8 cellular contexts compared by ENCODE assay signal in the genomic region with DNA sequence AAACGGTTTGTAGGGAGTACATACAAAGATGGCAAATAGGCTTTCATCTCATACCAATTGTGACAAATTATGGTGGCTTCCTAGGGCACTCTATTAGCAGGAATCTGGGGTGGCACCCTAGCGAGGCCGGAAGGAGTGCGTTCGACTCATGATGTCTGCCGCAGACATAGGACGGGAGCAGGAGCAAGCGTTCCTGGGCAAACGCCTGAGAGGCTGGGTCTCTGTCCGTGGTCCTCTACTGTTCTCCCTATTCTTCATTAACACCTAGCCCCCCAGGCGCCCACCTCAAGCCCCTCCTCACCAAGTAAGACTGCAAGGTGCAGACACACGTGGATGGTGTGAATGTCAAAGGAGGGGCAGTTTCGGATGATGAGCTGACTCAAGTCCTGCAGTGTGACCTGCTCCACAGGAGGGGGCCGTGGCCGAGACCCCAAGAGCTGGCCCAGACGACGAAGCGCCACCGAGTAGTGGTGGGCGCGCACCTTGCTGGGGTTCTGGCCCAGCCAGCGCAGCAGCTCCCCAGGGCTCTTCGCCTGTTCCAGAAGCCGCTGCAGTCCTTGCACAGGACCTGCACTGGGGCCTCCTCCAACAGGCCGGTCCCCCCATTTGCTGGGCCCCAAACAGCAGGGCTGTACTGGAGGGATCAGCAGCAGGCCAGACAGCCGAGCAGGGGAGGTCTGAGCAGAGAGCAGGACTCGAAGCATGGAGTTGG. TPM values are rescaled to one million over a fixed set of nuclear protein-coding genes. Genes with fewer than 3 reads are reported as not detected.
DNase-seq lines count a peak whose midpoint lies in the region; ATAC-seq and TF ChIP-seq lines count a peak whose summit lies in the region.

No MANE protein-coding gene starts in this region.

- intact Hi-C loops in activated T-helper 1 cell treated with anti-CD3 and anti-CD28 coated beads, Interleukin-12 subunit alpha, Interleukin-12 subunit beta, Interleukin-2, Interleukin-4 antibody, amounts not matched to agents 30 ng/mL and 10 ng/mL and 1 ng/mL, durations not matched to agents 14 hours and 24 hours and 36 hours (cut with micrococcal nuclease) = no loop called here
- intact Hi-C loops in sciatic nerve (cut with DNase I) = no loop called here

- no peak for TF ChIP-seq CTCF in HFF-Myc (IDR thresholded peaks at IDR 0.05; ENCODE audit: low read depth, low read length, missing control alignments)

- peaks cover 32% of the 10 kb centered on the region for H3K4me1 Mint-ChIP-seq in activated T-helper 1 cell treated with anti-CD3 and anti-CD28 coated beads, Interleukin-12 subunit alpha, Interleukin-12 subunit beta, Interleukin-2, Interleukin-4 antibody, amounts not matched to agents 30 ng/mL and 10 ng/mL and 1 ng/mL, durations not matched to agents 14 hours and 24 hours and 36 hours (ENCODE audit: low read depth)
- H3K4me1 Mint-ChIP-seq in stimulated activated effector memory CD8-positive, alpha-beta T cell treated with anti-CD3 and anti-CD28 coated beads, Interleukin-12 subunit alpha, Interleukin-12 subunit beta, amount 100 ng/mL, for 72 hours = peaks cover 62% of the 10 kb centered on the region

- H3K27me3 ChIP-seq in iPS DF 6.9 (ENCODE audit: control insufficient read depth, insufficient read depth, low read length) = no peaks in the 10 kb centered on the region

- no CpG with 5 or more reads among the region's 27 CpGs for WGBS in iPS DF 6.9 (ENCODE audit: insufficient coverage, insufficient read length)

- ATAC-seq in stimulated activated effector memory CD8-positive, alpha-beta T cell treated with anti-CD3 and anti-CD28 coated beads, Interleukin-12 subunit alpha, Interleukin-12 subunit beta, amount 100 ng/mL, for 72 hours = no peak
- ATAC-seq in GM21825 (IDR thresholded peaks at IDR 0.05; ENCODE audit: unreplicated experiment) = no peak
- no peak for ATAC-seq in sciatic nerve
- ATAC-seq in HG03571 (IDR thresholded peaks at IDR 0.05; ENCODE audit: unreplicated experiment) = no peak

- H3K9me3 ChIP-seq in iPS DF 6.9 (ENCODE audit: control insufficient read depth, insufficient read depth, low read length) = no peaks in the 10 kb centered on the region

- H3K36me3 Mint-ChIP-seq in activated T-helper 1 cell treated with anti-CD3 and anti-CD28 coated beads, Interleukin-12 subunit alpha, Interleukin-12 subunit beta, Interleukin-2, Interleukin-4 antibody, amounts not matched to agents 30 ng/mL and 10 ng/mL and 1 ng/mL, durations not matched to agents 14 hours and 24 hours and 36 hours (ENCODE audit: low read depth) = peaks cover 27% of the 10 kb centered on the region
- peaks cover 47% of the 10 kb centered on the region for H3K36me3 Mint-ChIP-seq in stimulated activated effector memory CD8-positive, alpha-beta T cell treated with anti-CD3 and anti-CD28 coated beads, Interleukin-12 subunit alpha, Interleukin-12 subunit beta, amount 100 ng/mL, for 72 hours

- H3K27ac Mint-ChIP-seq in activated T-helper 1 cell treated with anti-CD3 and anti-CD28 coated beads, Interleukin-12 subunit alpha, Interleukin-12 subunit beta, Interleukin-2, Interleukin-4 antibody, amounts not matched to agents 30 ng/mL and 10 ng/mL and 1 ng/mL, durations not matched to agents 14 hours and 24 hours and 36 hours = peak overlapping the region; percentile 88
- peak overlapping the region; percentile 88 for H3K27ac Mint-ChIP-seq in stimulated activated effector memory CD8-positive, alpha-beta T cell treated with anti-CD3 and anti-CD28 coated beads, Interleukin-12 subunit alpha, Interleukin-12 subunit beta, amount 100 ng/mL, for 72 hours

- no peaks in the 10 kb centered on the region for H3K9me3 Mint-ChIP-seq in activated T-helper 1 cell treated with anti-CD3 and anti-CD28 coated beads, Interleukin-12 subunit alpha, Interleukin-12 subunit beta, Interleukin-2, Interleukin-4 antibody, amounts not matched to agents 30 ng/mL and 10 ng/mL and 1 ng/mL, durations not matched to agents 14 hours and 24 hours and 36 hours
- no peaks in the 10 kb centered on the region for H3K9me3 Mint-ChIP-seq in stimulated activated effector memory CD8-positive, alpha-beta T cell treated with anti-CD3 and anti-CD28 coated beads, Interleukin-12 subunit alpha, Interleukin-12 subunit beta, amount 100 ng/mL, for 72 hours

- H3K36me3 ChIP-seq in iPS DF 6.9 (ENCODE audit: control insufficient read depth, insufficient read depth, low read length) = peaks cover 13% of the 10 kb centered on the region

- peak overlapping the region; percentile 92 for H3K4me3 Mint-ChIP-seq in activated T-helper 1 cell treated with anti-CD3 and anti-CD28 coated beads, Interleukin-12 subunit alpha, Interleukin-12 subunit beta, Interleukin-2, Interleukin-4 antibody, amounts not matched to agents 30 ng/mL and 10 ng/mL and 1 ng/mL, durations not matched to agents 14 hours and 24 hours and 36 hours
- H3K4me3 Mint-ChIP-seq in stimulated activated effector memory CD8-positive, alpha-beta T cell treated with anti-CD3 and anti-CD28 coated beads, Interleukin-12 subunit alpha, Interleukin-12 subunit beta, amount 100 ng/mL, for 72 hours = peak overlapping the region; percentile 98

- peaks cover 6% of the 10 kb centered on the region for H3K4me1 ChIP-seq in iPS DF 6.9 (ENCODE audit: control insufficient read depth, insufficient read depth, low read length)

- peak overlapping the region; percentile 64 for H3K4me3 ChIP-seq in HFF-Myc (replicated peaks; ENCODE audit: low read depth, low read length)
- peak overlapping the region; percentile 71; the same call in 1 of the 2 replicates for H3K4me3 ChIP-seq in iPS DF 6.9 (ENCODE audit: low read length)

- H3K27ac ChIP-seq in iPS DF 6.9 (ENCODE audit: low read length) = no peak overlapping the region

- DNase-seq in HFF-Myc (ENCODE audit: extremely low read depth, low read depth) (no peak), iPS DF 6.9 (ENCODE audit: low read depth, low spot score) (no peak), sciatic nerve (ENCODE audit: low spot score) (no peak)
- DNase-seq in activated T-helper 1 cell treated with anti-CD3 and anti-CD28 coated beads, Interleukin-12 subunit alpha, Interleukin-12 subunit beta, Interleukin-2, Interleukin-4 antibody, amounts not matched to agents 30 ng/mL and 10 ng/mL and 1 ng/mL, durations not matched to agents 14 hours and 24 hours and 36 hours (ENCODE audit: low spot score) = no peak
- no peak for DNase-seq in stimulated activated effector memory CD8-positive, alpha-beta T cell treated with anti-CD3 and anti-CD28 coated beads, Interleukin-12 subunit alpha, Interleukin-12 subunit beta, amount 100 ng/mL, for 72 hours (ENCODE audit: low spot score in 2 of 2)
- DNase-seq in activated effector memory CD4-positive, alpha-beta T cell treated with anti-CD3 and anti-CD28 coated beads, Interleukin-2, amount 50 U/mL, for 16 hours = no peak

- H3K27me3 Mint-ChIP-seq in activated T-helper 1 cell treated with anti-CD3 and anti-CD28 coated beads, Interleukin-12 subunit alpha, Interleukin-12 subunit beta, Interleukin-2, Interleukin-4 antibody, amounts not matched to agents 30 ng/mL and 10 ng/mL and 1 ng/mL, durations not matched to agents 14 hours and 24 hours and 36 hours (ENCODE audit: insufficient read depth) = peaks cover under 1% of the 10 kb centered on the region

RNA-seq across cellular contexts. Expression of gene FASTK, which starts 1.3 kb away (rescaled TPM):
- total RNA-seq in activated T-helper 1 cell treated with anti-CD3 and anti-CD28 coated beads, Interleukin-12 subunit alpha, Interleukin-12 subunit beta, Interleukin-2, Interleukin-4 antibody, amounts not matched to agents 30 ng/mL and 10 ng/mL and 1 ng/mL, durations not matched to agents 14 hours and 24 hours and 36 hours = 92.6 and 96.3 TPM in 2 replicates
- 57.9 TPM for total RNA-seq in sciatic nerve

RNA-seq across cellular contexts. Expression of gene TMUB1, which starts 3.9 kb away (rescaled TPM):
- 55.3 and 63.4 TPM in 2 replicates for total RNA-seq in activated T-helper 1 cell treated with anti-CD3 and anti-CD28 coated beads, Interleukin-12 subunit alpha, Interleukin-12 subunit beta, Interleukin-2, Interleukin-4 antibody, amounts not matched to agents 30 ng/mL and 10 ng/mL and 1 ng/mL, durations not matched to agents 14 hours and 24 hours and 36 hours
- 27.8 TPM for total RNA-seq in sciatic nerve

RNA-seq across cellular contexts. Expression of gene AGAP3, which starts 6.9 kb away (rescaled TPM):
- total RNA-seq in activated T-helper 1 cell treated with anti-CD3 and anti-CD28 coated beads, Interleukin-12 subunit alpha, Interleukin-12 subunit beta, Interleukin-2, Interleukin-4 antibody, amounts not matched to agents 30 ng/mL and 10 ng/mL and 1 ng/mL, durations not matched to agents 14 hours and 24 hours and 36 hours = 52.9 and 58.0 TPM in 2 replicates
- 99.7 TPM for total RNA-seq in sciatic nerve

RNA-seq across cellular contexts. Expression of gene SLC4A2, which starts 20.0 kb away (rescaled TPM):
- total RNA-seq in activated T-helper 1 cell treated with anti-CD3 and anti-CD28 coated beads, Interleukin-12 subunit alpha, Interleukin-12 subunit beta, Interleukin-2, Interleukin-4 antibody, amounts not matched to agents 30 ng/mL and 10 ng/mL and 1 ng/mL, durations not matched to agents 14 hours and 24 hours and 36 hours = 127 and 128 TPM in 2 replicates
- 87.5 TPM for total RNA-seq in sciatic nerve

RNA-seq across cellular contexts. Expression of gene CDK5, which starts 21.7 kb away (rescaled TPM):
- total RNA-seq in activated T-helper 1 cell treated with anti-CD3 and anti-CD28 coated beads, Interleukin-12 subunit alpha, Interleukin-12 subunit beta, Interleukin-2, Interleukin-4 antibody, amounts not matched to agents 30 ng/mL and 10 ng/mL and 1 ng/mL, durations not matched to agents 14 hours and 24 hours and 36 hours = 24.9 and 28.1 TPM in 2 replicates
- 5.7 TPM for total RNA-seq in sciatic nerve
